Comparison of ENCODE assay signal across 19 cellular contexts in the genomic region with DNA sequence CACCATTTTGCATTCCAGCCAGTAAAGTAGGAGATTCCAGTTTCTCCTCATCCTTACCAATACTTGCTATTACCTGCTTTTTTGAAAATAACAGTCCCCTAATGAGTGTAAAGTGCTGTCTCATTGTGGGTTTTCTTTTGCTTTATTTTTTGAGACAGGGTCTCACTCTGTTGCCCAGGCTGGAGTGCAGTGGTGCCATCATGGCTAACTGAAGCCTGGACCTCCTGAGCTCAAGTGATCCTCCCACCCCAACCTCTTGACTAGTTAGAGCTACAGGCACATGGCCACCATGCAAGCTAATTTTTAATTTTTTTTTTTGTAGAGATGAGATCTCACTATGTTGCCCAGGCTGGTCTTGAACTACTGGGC.
DNase-seq lines count a peak whose midpoint lies in the region; ATAC-seq and TF ChIP-seq lines count a peak whose summit lies in the region.
"Had no signal": no experiment of that assay in that cellular context is flagged by ENCODE, and none has a peak within 500 bp of the region (broad histone marks: within the 10 kb centered on the region; RNA-seq: fewer than 3 reads in every experiment).

No MANE protein-coding gene starts in this region.

- intact Hi-C loops in esophagus squamous epithelium (cut with DNase I): no loop called here
- intact Hi-C loops in posterior vena cava (cut with DNase I): loop anchor here in 1 of 2 donors (5.0 kb wide), 1 partner anchor 490 kb away; no protein-coding TSS in a partner anchor

- H3K27me3 ChIP-seq in esophagus squamous epithelium: no peaks in the 10 kb centered on the region
- H3K27me3 ChIP-seq: BE2C, BLaER1 had no signal

- H3K4me1 ChIP-seq in HEK293 (ENCODE audit: control insufficient read depth, insufficient read depth, low read length): no peaks in the 10 kb centered on the region
- H3K4me1 ChIP-seq in esophagus squamous epithelium: peaks cover 14 to 74% (median 19%) of the 10 kb centered on the region in 3 donors

- CTCF ChIA-PET in HEK293 (lab: Yijun Ruan, JAX): interaction anchor here (1.3 kb wide), 1 partner anchor 12 kb away, joined by 3 read pairs; no protein-coding TSS in a partner anchor

- ATAC-seq in GM19397 (IDR thresholded peaks at IDR 0.05; ENCODE audit: unreplicated experiment): no peak
- ATAC-seq in HG03159 (IDR thresholded peaks at IDR 0.05; ENCODE audit: unreplicated experiment): no peak

- TF ChIP-seq CTCF in HEK293 (tag by site-specific recombination; IDR thresholded peaks at IDR 0.05): no peak
- no peak for TF ChIP-seq CTCF in VCaP (conservative IDR thresholded peaks at IDR 0.05)
- no peak for TF ChIP-seq CTCF in esophagus squamous epithelium (IDR thresholded peaks at IDR 0.05)

- TF ChIP-seq POLR2A in esophagus squamous epithelium (IDR thresholded peaks at IDR 0.05): no peak

- no peak overlapping the region for H3K27ac ChIP-seq in HEK293 (ENCODE audit: extremely low read depth, low read depth, low read length)
- H3K27ac ChIP-seq in VCaP: peak overlapping the region; percentile 45; the same call in 1 of the 2 replicates
- peak overlapping the region in 3 of 4 donors; percentile 22 to 68 (median 65) for H3K27ac ChIP-seq in esophagus squamous epithelium
- H3K27ac ChIP-seq: BLaER1 had no signal

- H3K9me3 ChIP-seq in HEK293 (ENCODE audit: control insufficient read depth, insufficient read depth, low read depth, low read length) (no peaks in the 10 kb centered on the region), esophagus squamous epithelium (no peaks in the 10 kb centered on the region)
- H3K9me3 ChIP-seq: BE2C, BLaER1 had no signal

- no peaks in the 10 kb centered on the region for H3K36me3 ChIP-seq in HEK293 (ENCODE audit: control insufficient read depth in 2 of 2, insufficient read depth in 1 of 2, low read length in 2 of 2)
- no peaks in the 10 kb centered on the region for H3K36me3 ChIP-seq in esophagus squamous epithelium
- H3K36me3 ChIP-seq: BE2C, BLaER1 had no signal

- DNase-seq in esophagus squamous epithelium (lab: John Stamatoyannopoulos, UW) (no peak), posterior vena cava (ENCODE audit: low spot score) (peak; percentile 11), DMS153 (lab: John Stamatoyannopoulos, UW) (no peak)
- DNase-seq: 8988T; ACHN; BE2C; C1 segment of cervical spinal cord; CD4-positive, alpha-beta memory T cell; CD4-positive, CD25-positive, alpha-beta regulatory T cell; CD8-positive, alpha-beta memory T cell; COR-L47; DMS 273 treated with DMSO at 0.1 percent for 48 hours; DMS79 treated with DMSO at 0.1 percent for 48 hours; GF-D8 had no signal

- POLR2A ChIA-PET in HEK293 (lab: Yijun Ruan, JAX): no interaction called here

- H3K4me3 ChIP-seq in HEK293 (ENCODE audit: low read depth, low read length) (no peak overlapping the region), esophagus squamous epithelium (no peak overlapping the region)
- H3K4me3 ChIP-seq: BLaER1 had no signal

TF ChIP-seq in HEK293, 187 proteins besides CTCF, POLR2A, EP300 and RAD21:
- TF ChIP-seq ZNF121 (tag by site-specific recombination; IDR thresholded peaks at IDR 0.05) (peak; percentile 57; the same call in 1 of the 2 replicates), GFI1B (tag by site-specific recombination; IDR thresholded peaks at IDR 0.05) (no peak)
